Comparison of ENCODE assay signal across 22 cellular contexts in genomic region chr10:21479553-21480315, GRCh38. TPM values are rescaled to one million over a fixed set of nuclear protein-coding genes. Genes with fewer than 3 reads are reported as not detected.
DNase-seq lines count a peak whose midpoint lies in the region; ATAC-seq and TF ChIP-seq lines count a peak whose summit lies in the region.
"Had no signal": no experiment of that assay in that cellular context is flagged by ENCODE, and none has a peak within 500 bp of the region (broad histone marks: within the 10 kb centered on the region; RNA-seq: fewer than 3 reads in every experiment).

No MANE protein-coding gene starts in this region.

- no peak overlapping the region for H3K4me3 ChIP-seq in HUES64 (ENCODE audit: low read length)
- no peak overlapping the region for H3K4me3 ChIP-seq in right lobe of liver
- H3K4me3 ChIP-seq in psoas muscle: no peak overlapping the region
- H3K4me3 ChIP-seq: SJSA1 had no signal

- 84% methylated on average over 6 of the region's 6 CpGs for WGBS in HUES64
- 36% methylated on average over 6 of the region's 6 CpGs for WGBS in right lobe of liver (ENCODE audit: insufficient coverage, low coverage, low lambda C conversion rate, missing lambda C conversion rate)
- 72 to 75% (median 74%) methylated on average over 6 of the region's 6 CpGs for WGBS in psoas muscle, 3 donors

- H3K9me3 ChIP-seq in HUES64 (ENCODE audit: insufficient read depth, low read depth, low read length) (no peaks in the 10 kb centered on the region), right lobe of liver (no peaks in the 10 kb centered on the region), psoas muscle (no peaks in the 10 kb centered on the region)
- H3K9me3 ChIP-seq: SJSA1 had no signal

- TF ChIP-seq CTCF in right lobe of liver (IDR thresholded peaks at IDR 0.05) (no peak), psoas muscle (IDR thresholded peaks at IDR 0.05) (no peak)

- H3K4me1 ChIP-seq in HUES64 (ENCODE audit: insufficient read depth, low read length) (peaks cover 7% of the 10 kb centered on the region; the same call in 1 of the 2 replicates), right lobe of liver (no peaks in the 10 kb centered on the region), psoas muscle (no peaks in the 10 kb centered on the region)
- H3K4me1 ChIP-seq: SJSA1 had no signal

- H3K27me3 ChIP-seq in HUES64 (ENCODE audit: insufficient read depth, low read length): no peaks in the 10 kb centered on the region
- H3K27me3 ChIP-seq in right lobe of liver: no peaks in the 10 kb centered on the region
- peaks cover 0 to 2% (median 0%) of the 10 kb centered on the region in 3 donors for H3K27me3 ChIP-seq in psoas muscle (ENCODE audit: insufficient read depth in 3 of 3, low read length in 2 of 3)
- H3K27me3 ChIP-seq: SJSA1 had no signal

- H3K36me3 ChIP-seq in HUES64 (ENCODE audit: insufficient read depth, low read length) (no peaks in the 10 kb centered on the region), right lobe of liver (no peaks in the 10 kb centered on the region), psoas muscle (ENCODE audit: insufficient read depth in 1 of 2, low read depth in 1 of 2) (no peaks in the 10 kb centered on the region)
- H3K36me3 ChIP-seq: SJSA1 had no signal

- intact Hi-C loops in right lobe of liver (cut with DNase I) (no loop called here), psoas muscle (cut with DNase I) (no loop called here)

- H3K27ac ChIP-seq in HUES64 (ENCODE audit: low read depth, low read length): no peak overlapping the region; the same call in 1 of the 2 replicates
- H3K27ac ChIP-seq in right lobe of liver: no peak overlapping the region
- no peak overlapping the region for H3K27ac ChIP-seq in psoas muscle
- H3K27ac ChIP-seq: HL-60, SJSA1 had no signal

- DNase-seq in glomerular visceral epithelial cell (ENCODE audit: extremely low spot score): peak; percentile 30
- DNase-seq in right lobe of liver: peak in 1 of 3 donors; percentile 1
- peak; percentile 92 for DNase-seq in renal cortical epithelial cell (ENCODE audit: low read depth)
- DNase-seq in OCI-M1 (lab: John Stamatoyannopoulos, UW): no peak
- no peak for DNase-seq in psoas muscle
- DNase-seq: DMS53, GDM1, H9, HFFc6, KG1, NCI-H1105 treated with DMSO at 0.1 percent for 48 hours, NCI-H2081, NCI-H2171, NCI-H345, NCI-H524, NCI-H774 had no signal

- no peak for TF ChIP-seq POLR2A in right lobe of liver (IDR thresholded peaks at IDR 0.05)

- peak; percentile 43 to 62 (median 49) for ATAC-seq in right lobe of liver
- ATAC-seq in GM18519 (IDR thresholded peaks at IDR 0.05; ENCODE audit: low FRiP score, unreplicated experiment): no peak
- no peak for ATAC-seq in psoas muscle
- ATAC-seq: Right ventricle myocardium inferior had no signal

- peak overlapping the region; percentile 38; the same call in 1 of the 2 replicates for H3K9ac ChIP-seq in HUES64 (ENCODE audit: low read depth, low read length)

RNA-seq across cellular contexts. Expression of gene SKIDA1, which starts 45.7 kb away (rescaled TPM):
- polyA plus RNA-seq in HUES64 (2013, experiment 1 of 2): 7.8 TPM
- 13.9 TPM for polyA plus RNA-seq in HUES64 (2013, experiment 2 of 2)
- total RNA-seq in right lobe of liver: 1 to 10 TPM in 5 of 6 experiments, under 1 TPM in 1; 0.31 to 3.9 (median 2.1) TPM
- total RNA-seq in renal cortical epithelial cell: 0.69 and 2.1 TPM in 2 replicates
- under 1 TPM; 0.15 to 0.79 (median 0.35) TPM for total RNA-seq in psoas muscle
- polyA plus RNA-seq in psoas muscle: under 1 TPM; 0.04 to 0.21 (median 0.11) TPM
- total RNA-seq: HT-29 had no signal

RNA-seq across cellular contexts. Expression of gene MLLT10, which starts 54.3 kb away (rescaled TPM):
- polyA plus RNA-seq in HUES64 (2013, experiment 1 of 2): 33.7 TPM
- 38.4 TPM for polyA plus RNA-seq in HUES64 (2013, experiment 2 of 2)
- total RNA-seq in right lobe of liver (10 to 100 TPM; 15.8 to 49.4 (median 20.1) TPM), renal cortical epithelial cell (26.7 and 42.7 TPM in 2 replicates), psoas muscle (10 to 100 TPM; 11.8 to 21.1 (median 16.9) TPM)
- 10 to 100 TPM in 1 of 3 donors, 1 to 10 TPM in 2; 9.6 to 16.0 (median 10.0) TPM for polyA plus RNA-seq in psoas muscle

Comparison
In these comparisons a context has a peak if more than half of its experiments do, and no peak if none do; other contexts are left out.
1. DNase-seq: peak in glomerular visceral epithelial cell (single experiment) and renal cortical epithelial cell (single experiment); none in OCI-M1 (single experiment) and psoas muscle (0 of 2).
2. ATAC-seq: peak in right lobe of liver (4 of 4); none in GM18519 (single experiment) and psoas muscle (0 of 4).